8 cellular contexts compared by ENCODE assay signal in genomic region chr11:61969391-61969758, GRCh38. TPM values are rescaled to one million over a fixed set of nuclear protein-coding genes. Genes with fewer than 3 reads are reported as not detected.
DNase-seq lines count a peak whose midpoint lies in the region; ATAC-seq, FAIRE-seq and TF ChIP-seq lines count a peak whose summit lies in the region.

No MANE protein-coding gene starts in this region.

- H3K9me3 Mint-ChIP-seq in stimulated activated naive CD8-positive, alpha-beta T cell treated with anti-CD3 and anti-CD28 coated beads, Interleukin-15, Interleukin-2, amounts not matched to agents 100 ng/mL and 50 ng/mL, for 24 hours = no peaks in the 10 kb centered on the region
- no peaks in the 10 kb centered on the region for H3K9me3 Mint-ChIP-seq in chondrocyte (ENCODE audit: low read depth)
- no peaks in the 10 kb centered on the region for H3K9me3 Mint-ChIP-seq in natural killer cell

- peak overlapping the region; percentile 31 for H3K4me3 Mint-ChIP-seq in stimulated activated naive CD8-positive, alpha-beta T cell treated with anti-CD3 and anti-CD28 coated beads, Interleukin-15, Interleukin-2, amounts not matched to agents 100 ng/mL and 50 ng/mL, for 24 hours
- H3K4me3 Mint-ChIP-seq in chondrocyte (ENCODE audit: unreplicated experiment) (peak overlapping the region; percentile 82), natural killer cell (peak overlapping the region; percentile 82)

- H3K4me1 Mint-ChIP-seq in stimulated activated naive CD8-positive, alpha-beta T cell treated with anti-CD3 and anti-CD28 coated beads, Interleukin-15, Interleukin-2, amounts not matched to agents 100 ng/mL and 50 ng/mL, for 24 hours (ENCODE audit: low read depth) = peaks cover 70% of the 10 kb centered on the region
- H3K4me1 Mint-ChIP-seq in chondrocyte (ENCODE audit: low read depth) = peaks cover 75% of the 10 kb centered on the region
- peaks cover 34 to 49% of the 10 kb centered on the region in 2 donors for H3K4me1 Mint-ChIP-seq in natural killer cell

- no peak for ATAC-seq in stimulated activated naive CD8-positive, alpha-beta T cell treated with anti-CD3 and anti-CD28 coated beads, Interleukin-15, Interleukin-2, amounts not matched to agents 100 U/mL and 50 U/mL, for 24 hours
- ATAC-seq in natural killer cell (no peak), GM18505 (IDR thresholded peaks at IDR 0.05; ENCODE audit: unreplicated experiment) (no peak)

- no peak for TF ChIP-seq POLR2A in GM18505 (IDR thresholded peaks at IDR 0.05; ENCODE audit: borderline replicate concordance, extremely low read depth, insufficient read depth, insufficient read length)

- TF ChIP-seq CTCF in chondrocyte (IDR thresholded peaks at IDR 0.05) = no peak
- no peak for TF ChIP-seq CTCF in natural killer cell (IDR thresholded peaks at IDR 0.05)

- no peak overlapping the region for H3K27ac Mint-ChIP-seq in stimulated activated naive CD8-positive, alpha-beta T cell treated with anti-CD3 and anti-CD28 coated beads, Interleukin-15, Interleukin-2, amounts not matched to agents 100 ng/mL and 50 ng/mL, for 24 hours
- peak overlapping the region; percentile 97 for H3K27ac Mint-ChIP-seq in chondrocyte (ENCODE audit: unreplicated experiment)
- peak overlapping the region; percentile 56 to 93 for H3K27ac Mint-ChIP-seq in natural killer cell

- no peak for FAIRE-seq in GM19239 (lab: Jason Lieb, UNC)

- intact Hi-C loops in natural killer cell (cut with micrococcal nuclease) = loop anchor here (5.0 kb wide), 1 partner anchor 113 kb away; no protein-coding TSS in a partner anchor

- peaks cover 20% of the 10 kb centered on the region for H3K36me3 Mint-ChIP-seq in stimulated activated naive CD8-positive, alpha-beta T cell treated with anti-CD3 and anti-CD28 coated beads, Interleukin-15, Interleukin-2, amounts not matched to agents 100 ng/mL and 50 ng/mL, for 24 hours (ENCODE audit: low read depth)
- peaks cover 18% of the 10 kb centered on the region for H3K36me3 Mint-ChIP-seq in chondrocyte (ENCODE audit: low read depth)
- peaks cover 9% of the 10 kb centered on the region for H3K36me3 Mint-ChIP-seq in natural killer cell

- DNase-seq in stimulated activated naive CD8-positive, alpha-beta T cell treated with anti-CD3 and anti-CD28 coated beads, Interleukin-15, Interleukin-2, amounts not matched to agents 100 U/mL and 50 U/mL, for 24 hours = no peak
- DNase-seq in chondrocyte (ENCODE audit: low spot score) (no peak), natural killer cell (no peak), activated gamma-delta T cell treated with Interleukin-2 at 50 U/mL for 16 hours (no peak), GM19239 (ENCODE audit: insufficient read length, low spot score) (no peak)
- DNase-seq in NK-92 treated with Interleukin-12 subunit alpha and Interleukin-12 subunit beta, amount 100 ng/mL, for 24 hours (lab: John Stamatoyannopoulos, UW) = no peak

- H3K27me3 Mint-ChIP-seq in stimulated activated naive CD8-positive, alpha-beta T cell treated with anti-CD3 and anti-CD28 coated beads, Interleukin-15, Interleukin-2, amounts not matched to agents 100 ng/mL and 50 ng/mL, for 24 hours = no peaks in the 10 kb centered on the region
- H3K27me3 Mint-ChIP-seq in chondrocyte (ENCODE audit: low read depth) (no peaks in the 10 kb centered on the region), natural killer cell (ENCODE audit: low read depth in 2 of 2) (no peaks in the 10 kb centered on the region)

RNA-seq across cellular contexts. Expression of gene FTH1, which starts 1.9 kb away (rescaled TPM):
- 3,793 to 4,450 TPM (median 3,807 TPM) in 3 replicates for total RNA-seq in chondrocyte
- total RNA-seq in natural killer cell = 1,000 to 10,000 TPM; 1,067 to 1,951 (median 1,796) TPM

RNA-seq across cellular contexts. Expression of gene BEST1, which starts 19.2 kb away (rescaled TPM):
- total RNA-seq in chondrocyte (1.3 to 4.5 TPM (median 2.8 TPM) in 3 replicates), natural killer cell (1 to 10 TPM in 2 of 3 donors, under 1 TPM in 1; 0.32 to 2.0 (median 1.4) TPM)

RNA-seq across cellular contexts. Expression of gene RAB3IL1, which starts 52.0 kb away (rescaled TPM):
- total RNA-seq in chondrocyte (9.7 to 24.7 TPM (median 24.1 TPM) in 3 replicates), natural killer cell (not detected)

Comparison
In these comparisons a context has a peak if more than half of its experiments do, and no peak if none do; other contexts are left out.
1. H3K4me3 Mint-ChIP-seq: peak in every context shown above with its lines; median percentile 82 in chondrocyte; 82 in natural killer cell; 31 in stimulated activated naive CD8-positive, alpha-beta T cell treated with anti-CD3 and anti-CD28 coated beads, Interleukin-15, Interleukin-2, amounts not matched to agents 100 ng/mL and 50 ng/mL, for 24 hours.
2. RNA of gene RAB3IL1, which starts 52.0 kb away (total RNA-seq): 9.7 to 24.7 TPM in chondrocyte; not detected in natural killer cell; every median in the first group is over 10 times any median in the second.